Comparison of ENCODE assay signal across 15 cellular contexts in the genomic region with DNA sequence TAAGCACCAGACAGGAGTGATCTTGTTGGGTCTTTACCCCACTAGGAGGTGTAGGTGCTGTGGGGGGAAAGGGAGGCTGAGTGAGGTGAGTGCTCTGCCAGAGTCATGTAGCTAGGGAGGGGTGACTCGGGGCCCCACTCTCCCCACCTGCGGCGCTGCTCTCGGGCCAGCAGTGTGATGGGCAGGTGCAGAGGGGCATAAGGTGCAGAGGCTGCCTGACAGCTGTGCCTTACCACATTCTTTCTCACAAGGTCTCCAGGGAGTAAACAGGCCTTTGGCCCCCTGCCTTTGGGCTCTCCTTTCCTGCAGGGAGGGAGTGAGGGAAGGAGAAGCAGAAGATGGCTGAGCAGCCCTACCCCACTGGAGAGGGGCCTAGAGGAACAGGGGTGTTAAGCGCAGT.
"Had no signal": no experiment of that assay in that cellular context is flagged by ENCODE, and none has a peak within 500 bp of the region (broad histone marks: within the 10 kb centered on the region; RNA-seq: fewer than 3 reads in every experiment).

No MANE protein-coding gene starts in this region.

- DNase-seq: activated CD4-positive, alpha-beta T cell treated with anti-CD3 and anti-CD28 coated beads, Interleukin-2, amount 10 ng/mL, durations not matched to agents 24 days and 14 days; activated CD4-positive, CD25-positive, alpha-beta regulatory T cell; activated CD8-positive, alpha-beta memory T cell treated with anti-CD3 and anti-CD28 coated beads, Interleukin-2, amount 50 U/mL, for 4 hours; activated CD8-positive, alpha-beta T cell treated with anti-CD3 and anti-CD28 coated beads, Interleukin-2, amount 10 ng/mL, durations not matched to agents 7 days and 5 days; activated naive CD8-positive, alpha-beta T cell treated with anti-CD3 and anti-CD28 coated beads, Interleukin-2, amount 10 ng/mL, durations not matched to agents 7 days and 5 days; brain microvascular endothelial cell; effector memory CD4-positive, alpha-beta T cell; foreskin keratinocyte; head of caudate nucleus; immature natural killer cell; mesendoderm; small intestine; stimulated activated CD4-positive, alpha-beta T cell treated with anti-CD3 and anti-CD28 coated beads, Interleukin-4, amount 100 ng/mL, for 24 hours; trophoblast cell had no signal

- H3K4me1 ChIP-seq: foreskin keratinocyte had no signal

- H3K27me3 ChIP-seq: brain microvascular endothelial cell, foreskin keratinocyte had no signal

- H3K27ac ChIP-seq: brain microvascular endothelial cell, foreskin keratinocyte had no signal

- ATAC-seq: activated CD8-positive, alpha-beta T cell treated with anti-CD3 and anti-CD28 coated beads, Interleukin-2, amount 10 ng/mL, durations not matched to agents 7 days and 5 days; foreskin keratinocyte; natural killer cell treated with Interleukin-12 subunit alpha and Interleukin-12 subunit beta and Interleukin-15 and Interleukin-18, amount 100 ng/mL, for 72 hours had no signal

- H3K36me3 ChIP-seq: brain microvascular endothelial cell had no signal
